In the genomic region with DNA sequence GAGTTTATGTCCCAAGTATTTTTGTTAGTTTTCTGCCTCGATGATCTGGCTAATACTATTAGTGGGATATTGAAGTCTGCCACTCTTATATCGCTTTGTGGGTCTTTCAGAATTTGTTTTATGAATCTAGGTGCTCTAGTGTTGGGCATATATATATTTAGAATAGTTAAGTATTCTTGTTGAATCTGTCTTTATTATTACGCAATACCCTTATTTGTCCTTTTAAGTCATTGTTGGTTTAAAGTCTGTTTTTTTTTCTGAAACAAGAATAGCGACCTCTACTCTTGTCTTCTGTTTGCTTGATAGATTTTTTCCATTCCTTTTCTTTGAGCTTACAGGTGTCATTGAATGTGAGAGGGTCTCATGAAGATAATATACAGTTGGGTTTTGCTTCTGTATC, we compare ENCODE assay signal across 8 cellular contexts.
"Had no signal": no experiment of that assay in that cellular context is flagged by ENCODE, and none has a peak within 500 bp of the region (broad histone marks: within the 10 kb centered on the region; RNA-seq: fewer than 3 reads in every experiment).

No MANE protein-coding gene starts in this region.

- FAIRE-seq: H54, HTR-8/SVneo had no signal

- H3K4me2 ChIP-seq: KMS-11 had no signal

- H3K9ac ChIP-seq: GM23248, KMS-11 had no signal

- DNase-seq: GM23248, GOT3, H9, HCEC 1CT, KBM-7 had no signal

- H2AFZ ChIP-seq: GM23248 had no signal

- H3K27ac ChIP-seq: GM23248, KMS-11 had no signal

- H3K4me3 ChIP-seq: GM23248 had no signal
